ENCODE assay signal across 9 cellular contexts in the genomic region with DNA sequence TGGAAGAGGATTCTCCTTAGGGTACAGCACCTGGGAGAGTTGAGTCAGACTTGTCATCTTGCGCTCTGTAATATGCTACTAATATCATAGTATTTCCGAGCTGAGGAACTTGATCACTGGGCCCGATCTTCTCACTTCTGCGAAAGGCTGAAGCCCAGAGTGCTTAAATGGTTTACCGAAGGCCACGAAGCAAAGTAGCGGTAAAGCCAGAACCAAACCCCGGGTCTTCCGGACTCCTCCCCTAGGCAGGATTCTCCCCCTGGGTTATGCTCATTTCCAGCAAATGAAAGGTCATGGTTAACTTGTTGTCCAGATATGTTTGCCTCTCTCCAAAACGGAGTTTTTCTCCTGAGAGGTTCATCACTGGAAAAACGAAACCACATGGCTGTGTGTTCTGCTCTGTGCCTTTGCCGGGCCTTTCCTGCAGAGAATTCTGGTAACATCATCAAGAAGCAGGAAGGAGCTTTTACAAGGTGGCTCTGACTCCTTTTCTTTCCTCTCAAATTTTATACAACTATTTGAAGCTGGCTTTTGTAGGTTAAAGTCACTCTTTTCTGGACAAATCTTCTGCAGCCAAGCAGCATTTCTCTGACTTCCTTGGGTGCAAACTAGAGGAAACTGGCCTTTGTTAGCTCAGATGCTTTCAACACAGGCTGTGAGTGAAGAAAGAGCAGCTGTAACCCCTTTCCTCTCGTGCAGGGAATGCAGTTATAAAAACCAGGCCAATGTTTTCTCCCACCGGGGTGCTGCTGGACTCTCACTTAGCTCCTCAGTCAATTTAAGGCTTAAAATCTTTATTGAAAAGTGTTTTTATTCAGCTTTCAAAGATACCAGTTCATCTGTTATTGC. TPM values are rescaled to one million over a fixed set of nuclear protein-coding genes. Genes with fewer than 3 reads are reported as not detected.
DNase-seq lines count a peak whose midpoint lies in the region; ATAC-seq and TF ChIP-seq lines count a peak whose summit lies in the region.
"Had no signal": no experiment of that assay in that cellular context is flagged by ENCODE, and none has a peak within 500 bp of the region (broad histone marks: within the 10 kb centered on the region; RNA-seq: fewer than 3 reads in every experiment).

No MANE protein-coding gene starts in this region.

- peaks cover 65% of the 10 kb centered on the region for H3K4me1 ChIP-seq in CD8-positive, alpha-beta T cell (ENCODE audit: insufficient read depth, low read length)
- peaks cover 12% of the 10 kb centered on the region; the same call in 1 of the 2 replicates for H3K4me1 ChIP-seq in Panc1 (ENCODE audit: control insufficient read depth, insufficient read depth, low read length)
- H3K4me1 ChIP-seq in psoas muscle, result peaks cover 6% of the 10 kb centered on the region
- H3K4me1 ChIP-seq: SJSA1 had no signal

- H3K4me1 Mint-ChIP-seq in CD8-positive, alpha-beta T cell (ENCODE audit: low read depth), result peaks cover 83% of the 10 kb centered on the region

- ATAC-seq in CD8-positive, alpha-beta T cell, result peak; percentile 60
- ATAC-seq in Panc1 (no peak), psoas muscle (peak in 1 of 4 donors; percentile 54), HG03460 (IDR thresholded peaks at IDR 0.05; ENCODE audit: unreplicated experiment) (no peak)

- BruUV-seq in Panc1 (replicated peaks; lab: Mats Ljungman, UMichigan), result no TSS peak

- CTCF ChIA-PET in CD8-positive, alpha-beta T cell (lab: Charles Lee), result interaction anchor here (0.8 to 5.3 kb wide), 15 partner anchors 9 to 365 kb away, joined by 3 to 33 read pairs (median 4); a partner anchor contains a TSS
- CTCF ChIA-PET in Panc1 (lab: Charles Lee), result no interaction called here

- H3K9me3 ChIP-seq in CD8-positive, alpha-beta T cell (ENCODE audit: low read length), result no peaks in the 10 kb centered on the region
- H3K9me3 ChIP-seq in Panc1 (ENCODE audit: control insufficient read depth, insufficient read depth, low read depth, low read length), result no peaks in the 10 kb centered on the region
- H3K9me3 ChIP-seq in psoas muscle, result no peaks in the 10 kb centered on the region
- H3K9me3 ChIP-seq: SJSA1 had no signal

- in situ Hi-C loops in Panc1 (cut with HindIII; ENCODE audit: low pct_unique_long_range_greater_than_20kb, low sequenced_read_pairs), result no loop called here

- intact Hi-C loops in CD8-positive, alpha-beta T cell (cut with DNase I, micrococcal nuclease), result no loop called here
- intact Hi-C loops in Panc1 (cut with micrococcal nuclease; ENCODE audit: unreplicated experiment), result no loop called here
- intact Hi-C loops in psoas muscle (cut with DNase I), result no loop called here

- H3K27me3 Mint-ChIP-seq in CD8-positive, alpha-beta T cell (ENCODE audit: low read depth), result no peaks in the 10 kb centered on the region

- TF ChIP-seq CTCF in CD8-positive, alpha-beta T cell (IDR thresholded peaks at IDR 0.05), result no peak
- TF ChIP-seq CTCF in Panc1 (IDR thresholded peaks at IDR 0.05) (no peak), psoas muscle (IDR thresholded peaks at IDR 0.05) (no peak)

- peak overlapping the region; percentile 25 for H3K4me3 ChIP-seq in CD8-positive, alpha-beta T cell (ENCODE audit: low read depth, low read length)
- H3K4me3 ChIP-seq in Panc1 (ENCODE audit: low read depth in 2 of 2, low read length in 2 of 2), result no peak overlapping the region
- peak overlapping the region; percentile 39 for H3K4me3 ChIP-seq in psoas muscle
- H3K4me3 ChIP-seq: SJSA1 had no signal

- no peaks in the 10 kb centered on the region for H3K9me3 Mint-ChIP-seq in CD8-positive, alpha-beta T cell

- no peaks in the 10 kb centered on the region for H3K27me3 ChIP-seq in CD8-positive, alpha-beta T cell (ENCODE audit: insufficient read depth, low read length)
- H3K27me3 ChIP-seq in Panc1 (ENCODE audit: control insufficient read depth, insufficient read depth, low read length) (no peaks in the 10 kb centered on the region), psoas muscle (ENCODE audit: insufficient read depth in 3 of 3, low read length in 2 of 3) (no peaks in the 10 kb centered on the region)
- H3K27me3 ChIP-seq: SJSA1 had no signal

- H3K27ac Mint-ChIP-seq in CD8-positive, alpha-beta T cell, result peak overlapping the region; percentile 91

- peak overlapping the region; percentile 79 for H3K4me3 Mint-ChIP-seq in CD8-positive, alpha-beta T cell

- DNase-seq in CD8-positive, alpha-beta T cell, result no peak
- DNase-seq in Panc1 (ENCODE audit: low read depth, low spot score) (no peak), fibroblast of gingiva (ENCODE audit: low read depth) (peak; percentile 75), psoas muscle (no peak), LoVo (ENCODE audit: low spot score) (no peak), GDM1 (lab: John Stamatoyannopoulos, UW) (no peak)
- no peak for DNase-seq in NK-92 treated with Interleukin-12 subunit alpha and Interleukin-12 subunit beta, amount 100 ng/mL, for 24 hours (lab: John Stamatoyannopoulos, UW)

- peaks cover 4% of the 10 kb centered on the region for H3K36me3 Mint-ChIP-seq in CD8-positive, alpha-beta T cell

- no peaks in the 10 kb centered on the region for H3K36me3 ChIP-seq in CD8-positive, alpha-beta T cell (ENCODE audit: insufficient read depth, low read length)
- H3K36me3 ChIP-seq in Panc1 (ENCODE audit: control insufficient read depth, insufficient read depth, low read length) (no peaks in the 10 kb centered on the region), psoas muscle (ENCODE audit: insufficient read depth in 1 of 2, low read depth in 1 of 2) (no peaks in the 10 kb centered on the region)
- H3K36me3 ChIP-seq: SJSA1 had no signal

- 31 to 49% (median 43%) methylated on average over 14 of the region's 14 CpGs for WGBS in psoas muscle, 3 donors

- H3K27ac ChIP-seq in CD8-positive, alpha-beta T cell (ENCODE audit: low read depth, low read length), result peak overlapping the region; percentile 32
- H3K27ac ChIP-seq in Panc1 (ENCODE audit: low read length) (peak overlapping the region; percentile 0), psoas muscle (peak overlapping the region; percentile 24)
- H3K27ac ChIP-seq: SJSA1 had no signal

- POLR2A ChIA-PET in CD8-positive, alpha-beta T cell (lab: Charles Lee), result interaction anchor here (0.6 to 2.6 kb wide), 9 partner anchors 11 to 371 kb away, joined by 3 to 17 read pairs (median 3); a partner anchor contains a TSS
- POLR2A ChIA-PET in Panc1 (lab: Charles Lee), result interaction anchor here (0.6 kb wide), 1 partner anchor 294 kb away, joined by 3 read pairs; no protein-coding TSS in a partner anchor

RNA-seq across cellular contexts. Expression of a gene that starts 35.5 kb away (rescaled TPM):
- total RNA-seq in CD8-positive, alpha-beta T cell, result 10 to 100 TPM; 16.7 to 19.3 TPM
- total RNA-seq in Panc1 (2021; ENCODE audit: unreplicated experiment), result 55.1 TPM
- polyA plus RNA-seq in Panc1 (2012; ENCODE audit: insufficient read length), result 40.1 TPM
- total RNA-seq in psoas muscle, result 10 to 100 TPM in 1 of 4 donors, 1 to 10 TPM in 3; 2.1 to 12.6 (median 8.6) TPM
- 10 to 100 TPM in 1 of 3 donors, 1 to 10 TPM in 2; 1.4 to 17.5 (median 2.7) TPM for polyA plus RNA-seq in psoas muscle

Comparison
In these comparisons a context has a peak if more than half of its experiments do, and no peak if none do; other contexts are left out.
1. H3K4me3 ChIP-seq: peak in CD8-positive, alpha-beta T cell (single experiment) and psoas muscle (single experiment); none in Panc1 (0 of 2).
2. Peak in every context shown above with its lines, with median percentiles within 50 percentile points of each other: H3K27ac ChIP-seq.